ENCODE assay signal across 13 cellular contexts in genomic region chr6:161434331-161434730, GRCh38.
DNase-seq lines count a peak whose midpoint lies in the region; ATAC-seq, FAIRE-seq and TF ChIP-seq lines count a peak whose summit lies in the region.
"Had no signal": no experiment of that assay in that cellular context is flagged by ENCODE, and none has a peak within 500 bp of the region (broad histone marks: within the 10 kb centered on the region; RNA-seq: fewer than 3 reads in every experiment).

No MANE protein-coding gene starts in this region.

- H3K4me1 Mint-ChIP-seq in astrocyte (ENCODE audit: low read depth, unreplicated experiment): peaks cover 22% of the 10 kb centered on the region
- H3K4me1 Mint-ChIP-seq: activated naive CD8-positive, alpha-beta T cell treated with anti-CD3 and anti-CD28 coated beads for 36 hours had no signal

- peak; percentile 61 for DNase-seq in AG10803 (ENCODE audit: low read depth)
- peak; percentile 51 for DNase-seq in astrocyte (ENCODE audit: low read depth)
- no peak for DNase-seq in Right ventricle myocardium superior
- peak; percentile 75 for DNase-seq in pons (ENCODE audit: low spot score)
- DNase-seq in NCI-H2107 (lab: John Stamatoyannopoulos, UW): no peak
- no peak for DNase-seq in activated T-cell treated with anti-CD3 and anti-CD28 coated beads for 4 hours
- DNase-seq: activated naive CD8-positive, alpha-beta T cell treated with anti-CD3 and anti-CD28 coated beads for 36 hours; Karpas-422; NCI-H446; uterus had no signal

- no peak for TF ChIP-seq CTCF in AG10803 (conservative IDR thresholded peaks at IDR 0.05; ENCODE audit: low read length)
- no peak for TF ChIP-seq CTCF in astrocyte (IDR thresholded peaks at IDR 0.05; ENCODE audit: insufficient read depth, low read depth, low read length)

- H3K27ac Mint-ChIP-seq in astrocyte (ENCODE audit: unreplicated experiment): peak overlapping the region; percentile 91
- H3K27ac Mint-ChIP-seq: activated naive CD8-positive, alpha-beta T cell treated with anti-CD3 and anti-CD28 coated beads for 36 hours had no signal

- H3K79me2 ChIP-seq in astrocyte (ENCODE audit: insufficient read depth, low read length): no peaks in the 10 kb centered on the region

- no peaks in the 10 kb centered on the region for H3K9me3 ChIP-seq in astrocyte (ENCODE audit: insufficient read depth, low read depth, low read length)
- H3K9me3 ChIP-seq: neutrophil, uterus had no signal

- peaks cover 3% of the 10 kb centered on the region for H3K9me3 Mint-ChIP-seq in astrocyte (ENCODE audit: unreplicated experiment)
- H3K9me3 Mint-ChIP-seq: activated naive CD8-positive, alpha-beta T cell treated with anti-CD3 and anti-CD28 coated beads for 36 hours had no signal

- H3K4me1 ChIP-seq in astrocyte (ENCODE audit: insufficient read depth, low read length): peaks cover 36% of the 10 kb centered on the region

- peak overlapping the region; percentile 65 for H2AFZ ChIP-seq in astrocyte (ENCODE audit: low read depth, low read length)

- peak overlapping the region; percentile 97 for H3K27ac ChIP-seq in astrocyte (ENCODE audit: low read depth, low read length)
- H3K27ac ChIP-seq: neutrophil, uterus had no signal

- H3K4me3 Mint-ChIP-seq in astrocyte (ENCODE audit: unreplicated experiment): no peak overlapping the region
- H3K4me3 Mint-ChIP-seq: activated naive CD8-positive, alpha-beta T cell treated with anti-CD3 and anti-CD28 coated beads for 36 hours had no signal

- H3K4me3 ChIP-seq in AG10803 (ENCODE audit: low read length) (peak overlapping the region; percentile 27), astrocyte (ENCODE audit: insufficient read depth, low read depth, low read length) (peak overlapping the region; percentile 26)
- H3K4me3 ChIP-seq: uterus had no signal

- no peaks in the 10 kb centered on the region for H3K27me3 Mint-ChIP-seq in astrocyte (ENCODE audit: low read depth, unreplicated experiment)
- H3K27me3 Mint-ChIP-seq: activated naive CD8-positive, alpha-beta T cell treated with anti-CD3 and anti-CD28 coated beads for 36 hours had no signal

- H3K27me3 ChIP-seq in astrocyte (ENCODE audit: insufficient read depth, low read length): no peaks in the 10 kb centered on the region
- H3K27me3 ChIP-seq: neutrophil, uterus had no signal

- FAIRE-seq in astrocyte (lab: Jason Lieb, UNC): peak; percentile 9

- ATAC-seq in Right ventricle myocardium superior (ENCODE audit: poor library complexity) (peak; percentile 18), GM18511 (IDR thresholded peaks at IDR 0.05; ENCODE audit: unreplicated experiment) (no peak), GM18519 (IDR thresholded peaks at IDR 0.05; ENCODE audit: low FRiP score, unreplicated experiment) (no peak)

- H3K9ac ChIP-seq in astrocyte (ENCODE audit: low read length): peak overlapping the region; percentile 83

- no peaks in the 10 kb centered on the region for H4K20me1 ChIP-seq in astrocyte (ENCODE audit: insufficient read depth, low read length)

- intact Hi-C loops in Right ventricle myocardium superior (cut with DNase I): no loop called here

- H3K4me2 ChIP-seq in astrocyte (ENCODE audit: low read length): peak overlapping the region; percentile 69

- no peaks in the 10 kb centered on the region for H3K36me3 ChIP-seq in astrocyte (ENCODE audit: insufficient read depth, low read length)
- H3K36me3 ChIP-seq: neutrophil, uterus had no signal

- no peaks in the 10 kb centered on the region for H3K36me3 Mint-ChIP-seq in astrocyte (ENCODE audit: low read depth, unreplicated experiment)
- H3K36me3 Mint-ChIP-seq: activated naive CD8-positive, alpha-beta T cell treated with anti-CD3 and anti-CD28 coated beads for 36 hours had no signal

Comparison
In these comparisons a context has a peak if more than half of its experiments do, and no peak if none do; other contexts are left out.
1. DNase-seq: peak in AG10803 (single experiment), astrocyte (single experiment) and pons (single experiment); none in Right ventricle myocardium superior (single experiment), NCI-H2107 (single experiment) and activated T-cell treated with anti-CD3 and anti-CD28 coated beads for 4 hours (single experiment).